ENCODE assay signal across 8 cellular contexts in genomic region chr20:36460648-36461599, GRCh38.
DNase-seq lines count a peak whose midpoint lies in the region; ATAC-seq, FAIRE-seq and TF ChIP-seq lines count a peak whose summit lies in the region.

No MANE protein-coding gene starts in this region.

- peak overlapping the region; percentile 99 for H3K27ac ChIP-seq in caudate nucleus (ENCODE audit: low read depth, low read length)
- H3K27ac ChIP-seq in keratinocyte (ENCODE audit: control insufficient read depth, insufficient read depth, low read length) = peak overlapping the region; percentile 26

- H3K9me3 ChIP-seq in keratinocyte (ENCODE audit: control insufficient read depth, low read depth, low read length) = no peaks in the 10 kb centered on the region

- peak; percentile 69 for ATAC-seq in HG03159 (IDR thresholded peaks at IDR 0.05; ENCODE audit: unreplicated experiment)

- TF ChIP-seq POLR2A in GM18951 (IDR thresholded peaks at IDR 0.05; ENCODE audit: extremely low read depth, insufficient read depth, insufficient read length) = peak; percentile 70

- H3K36me3 ChIP-seq in keratinocyte (ENCODE audit: control insufficient read depth in 2 of 2, extremely low read depth in 1 of 2, insufficient read depth in 2 of 2, low read length in 2 of 2) = no peaks in the 10 kb centered on the region

- H4K20me1 ChIP-seq in keratinocyte (ENCODE audit: control insufficient read depth, extremely low read depth, insufficient read depth, low read length) = peaks cover 6% of the 10 kb centered on the region

- H3K4me3 ChIP-seq in AG09309 (ENCODE audit: control insufficient read depth, low read depth, low read length) (peak overlapping the region; percentile 39), keratinocyte (ENCODE audit: control insufficient read depth in 2 of 3, extremely low read depth in 1 of 3, insufficient read depth in 2 of 3, low read depth in 1 of 3, low read length in 3 of 3) (peak overlapping the region; percentile 0 to 77 (median 6))

- peaks cover 27% of the 10 kb centered on the region for H3K79me2 ChIP-seq in keratinocyte (ENCODE audit: control insufficient read depth, insufficient read depth, low read length)

- DNase-seq in AG09309 (ENCODE audit: low read depth) = peak; percentile 41
- peak; percentile 97 for DNase-seq in NCI-H2227 treated with DMSO at 0.1 percent for 48 hours (lab: John Stamatoyannopoulos, UW)
- DNase-seq in activated CD4-positive, CD25-positive, alpha-beta regulatory T cell treated with anti-CD3 and anti-CD28 coated beads, Interleukin-2, amount 50 U/mL, for 16 hours (ENCODE audit: low read depth, low spot score) = peak; percentile 81
- DNase-seq in caudate nucleus (lab: John Stamatoyannopoulos, UW) = peak in 59 of 61 donors; percentile 33 to 99 (median 89)
- DNase-seq in keratinocyte (ENCODE audit: low read depth, low spot score) = no peak
- DNase-seq in stimulated activated CD4-positive, alpha-beta T cell treated with anti-CD3 and anti-CD28 coated beads, Interleukin-12 subunit alpha, Interleukin-12 subunit beta, amount 100 ng/mL, for 4 hours = peak; percentile 92

- H3K4me1 ChIP-seq in keratinocyte (ENCODE audit: control insufficient read depth, extremely low read depth, insufficient read depth, low read length) = peaks cover 37% of the 10 kb centered on the region

- in situ Hi-C loops in GM18951 (cut with MboI; ENCODE audit: low sequenced_read_pairs, unreplicated experiment) = no loop called here

- H3K4me2 ChIP-seq in keratinocyte (ENCODE audit: control insufficient read depth, extremely low read depth, insufficient read depth, low read depth, low read length) = peak overlapping the region; percentile 29

- peak overlapping the region; percentile 47 for H2AFZ ChIP-seq in keratinocyte (ENCODE audit: control insufficient read depth, low read length)

- peaks cover 2% of the 10 kb centered on the region for H3K9me1 ChIP-seq in keratinocyte (ENCODE audit: control insufficient read depth, extremely low read depth, insufficient read depth, low read length)

- FAIRE-seq in keratinocyte (lab: Jason Lieb, UNC) = no peak

- H3K9ac ChIP-seq in keratinocyte (ENCODE audit: control insufficient read depth, extremely low read depth, insufficient read depth, low read length) = peak overlapping the region; percentile 23

- H3K27me3 ChIP-seq in keratinocyte (ENCODE audit: control insufficient read depth, extremely low read depth, insufficient read depth, low read length) = peaks cover 1% of the 10 kb centered on the region

- dilution Hi-C loops in keratinocyte (cut with MboI; ENCODE audit: extremely low pct_ligation_motif_present, low sequenced_read_pairs) = no loop called here

- TF ChIP-seq CTCF in AG09309 (IDR thresholded peaks at IDR 0.05; ENCODE audit: control insufficient read depth, insufficient read depth, low read depth, low read length, missing control alignments) = no peak
- no peak for TF ChIP-seq CTCF in keratinocyte (optimal IDR thresholded peaks at IDR 0.05 in 1 of 3, IDR thresholded peaks at IDR 0.05 in 1 of 3, conservative IDR thresholded peaks at IDR 0.05 in 1 of 3; ENCODE audit: extremely low read depth in 1 of 3, insufficient read depth in 2 of 3, low read length in 3 of 3)
